ENCODE assay signal across 1 cellular context in the genomic region with DNA sequence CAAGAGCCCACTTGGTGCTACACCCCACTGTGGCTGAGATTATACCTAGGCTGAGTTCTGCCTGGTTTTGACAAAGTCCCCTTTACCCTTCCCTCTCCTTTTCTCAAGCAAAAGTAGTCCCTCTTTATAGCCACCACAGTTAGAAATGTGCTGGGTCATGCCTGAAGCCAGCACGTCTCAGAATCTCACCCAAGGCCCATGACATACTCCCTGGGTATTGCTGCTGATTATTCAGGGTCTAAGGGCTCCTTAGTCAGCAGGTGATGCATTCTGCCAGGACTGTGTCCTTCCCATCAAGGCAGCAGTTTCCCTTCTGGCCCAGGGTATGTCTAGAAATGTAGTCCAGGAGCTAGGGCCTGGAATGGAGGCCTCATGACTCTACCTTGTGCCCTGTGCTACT.
TF ChIP-seq lines count a peak whose summit lies in the region.

No MANE protein-coding gene starts in this region.

TF ChIP-seq in GM23338, 12 proteins besides CTCF, POLR2A, EP300 and RAD21:
- TF ChIP-seq, protein P1, sequence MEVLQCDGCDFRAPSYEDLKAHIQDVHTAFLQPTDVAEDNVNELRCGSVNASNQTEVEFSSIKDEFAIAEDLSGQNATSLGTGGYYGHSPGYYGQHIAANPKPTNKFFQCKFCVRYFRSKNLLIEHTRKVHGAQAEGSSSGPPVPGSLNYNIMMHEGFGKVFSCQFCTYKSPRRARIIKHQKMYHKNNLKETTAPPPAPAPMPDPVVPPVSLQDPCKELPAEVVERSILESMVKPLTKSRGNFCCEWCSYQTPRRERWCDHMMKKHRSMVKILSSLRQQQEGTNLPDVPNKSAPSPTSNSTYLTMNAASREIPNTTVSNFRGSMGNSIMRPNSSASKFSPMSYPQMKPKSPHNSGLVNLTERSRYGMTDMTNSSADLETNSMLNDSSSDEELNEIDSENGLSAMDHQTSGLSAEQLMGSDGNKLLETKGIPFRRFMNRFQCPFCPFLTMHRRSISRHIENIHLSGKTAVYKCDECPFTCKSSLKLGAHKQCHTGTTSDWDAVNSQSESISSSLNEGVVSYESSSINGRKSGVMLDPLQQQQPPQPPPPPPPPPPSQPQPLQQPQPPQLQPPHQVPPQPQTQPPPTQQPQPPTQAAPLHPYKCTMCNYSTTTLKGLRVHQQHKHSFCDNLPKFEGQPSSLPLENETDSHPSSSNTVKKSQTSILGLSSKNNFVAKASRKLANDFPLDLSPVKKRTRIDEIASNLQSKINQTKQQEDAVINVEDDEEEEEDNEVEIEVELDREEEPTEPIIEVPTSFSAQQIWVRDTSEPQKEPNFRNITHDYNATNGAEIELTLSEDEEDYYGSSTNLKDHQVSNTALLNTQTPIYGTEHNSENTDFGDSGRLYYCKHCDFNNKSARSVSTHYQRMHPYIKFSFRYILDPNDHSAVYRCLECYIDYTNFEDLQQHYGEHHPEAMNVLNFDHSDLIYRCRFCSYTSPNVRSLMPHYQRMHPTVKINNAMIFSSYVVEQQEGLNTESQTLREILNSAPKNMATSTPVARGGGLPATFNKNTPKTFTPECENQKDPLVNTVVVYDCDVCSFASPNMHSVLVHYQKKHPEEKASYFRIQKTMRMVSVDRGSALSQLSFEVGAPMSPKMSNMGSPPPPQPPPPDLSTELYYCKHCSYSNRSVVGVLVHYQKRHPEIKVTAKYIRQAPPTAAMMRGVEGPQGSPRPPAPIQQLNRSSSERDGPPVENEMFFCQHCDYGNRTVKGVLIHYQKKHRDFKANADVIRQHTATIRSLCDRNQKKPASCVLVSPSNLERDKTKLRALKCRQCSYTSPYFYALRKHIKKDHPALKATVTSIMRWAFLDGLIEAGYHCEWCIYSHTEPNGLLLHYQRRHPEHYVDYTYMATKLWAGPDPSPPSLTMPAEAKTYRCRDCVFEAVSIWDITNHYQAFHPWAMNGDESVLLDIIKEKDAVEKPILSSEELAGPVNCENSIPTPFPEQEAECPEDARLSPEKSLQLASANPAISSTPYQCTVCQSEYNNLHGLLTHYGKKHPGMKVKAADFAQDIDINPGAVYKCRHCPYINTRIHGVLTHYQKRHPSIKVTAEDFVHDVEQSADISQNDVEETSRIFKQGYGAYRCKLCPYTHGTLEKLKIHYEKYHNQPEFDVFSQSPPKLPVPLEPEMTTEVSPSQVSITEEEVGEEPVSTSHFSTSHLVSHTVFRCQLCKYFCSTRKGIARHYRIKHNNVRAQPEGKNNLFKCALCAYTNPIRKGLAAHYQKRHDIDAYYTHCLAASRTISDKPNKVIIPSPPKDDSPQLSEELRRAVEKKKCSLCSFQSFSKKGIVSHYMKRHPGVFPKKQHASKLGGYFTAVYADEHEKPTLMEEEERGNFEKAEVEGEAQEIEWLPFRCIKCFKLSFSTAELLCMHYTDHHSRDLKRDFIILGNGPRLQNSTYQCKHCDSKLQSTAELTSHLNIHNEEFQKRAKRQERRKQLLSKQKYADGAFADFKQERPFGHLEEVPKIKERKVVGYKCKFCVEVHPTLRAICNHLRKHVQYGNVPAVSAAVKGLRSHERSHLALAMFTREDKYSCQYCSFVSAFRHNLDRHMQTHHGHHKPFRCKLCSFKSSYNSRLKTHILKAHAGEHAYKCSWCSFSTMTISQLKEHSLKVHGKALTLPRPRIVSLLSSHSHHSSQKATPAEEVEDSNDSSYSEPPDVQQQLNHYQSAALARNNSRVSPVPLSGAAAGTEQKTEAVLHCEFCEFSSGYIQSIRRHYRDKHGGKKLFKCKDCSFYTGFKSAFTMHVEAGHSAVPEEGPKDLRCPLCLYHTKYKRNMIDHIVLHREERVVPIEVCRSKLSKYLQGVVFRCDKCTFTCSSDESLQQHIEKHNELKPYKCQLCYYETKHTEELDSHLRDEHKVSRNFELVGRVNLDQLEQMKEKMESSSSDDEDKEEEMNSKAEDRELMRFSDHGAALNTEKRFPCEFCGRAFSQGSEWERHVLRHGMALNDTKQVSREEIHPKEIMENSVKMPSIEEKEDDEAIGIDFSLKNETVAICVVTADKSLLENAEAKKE (CRISPR knock-in tag; IDR thresholded peaks at IDR 0.05), result no peak
- TF ChIP-seq EZH2phosphoT487 (IDR thresholded peaks at IDR 0.05; ENCODE audit: unreplicated experiment), result no peak
- TF ChIP-seq, protein P2, sequence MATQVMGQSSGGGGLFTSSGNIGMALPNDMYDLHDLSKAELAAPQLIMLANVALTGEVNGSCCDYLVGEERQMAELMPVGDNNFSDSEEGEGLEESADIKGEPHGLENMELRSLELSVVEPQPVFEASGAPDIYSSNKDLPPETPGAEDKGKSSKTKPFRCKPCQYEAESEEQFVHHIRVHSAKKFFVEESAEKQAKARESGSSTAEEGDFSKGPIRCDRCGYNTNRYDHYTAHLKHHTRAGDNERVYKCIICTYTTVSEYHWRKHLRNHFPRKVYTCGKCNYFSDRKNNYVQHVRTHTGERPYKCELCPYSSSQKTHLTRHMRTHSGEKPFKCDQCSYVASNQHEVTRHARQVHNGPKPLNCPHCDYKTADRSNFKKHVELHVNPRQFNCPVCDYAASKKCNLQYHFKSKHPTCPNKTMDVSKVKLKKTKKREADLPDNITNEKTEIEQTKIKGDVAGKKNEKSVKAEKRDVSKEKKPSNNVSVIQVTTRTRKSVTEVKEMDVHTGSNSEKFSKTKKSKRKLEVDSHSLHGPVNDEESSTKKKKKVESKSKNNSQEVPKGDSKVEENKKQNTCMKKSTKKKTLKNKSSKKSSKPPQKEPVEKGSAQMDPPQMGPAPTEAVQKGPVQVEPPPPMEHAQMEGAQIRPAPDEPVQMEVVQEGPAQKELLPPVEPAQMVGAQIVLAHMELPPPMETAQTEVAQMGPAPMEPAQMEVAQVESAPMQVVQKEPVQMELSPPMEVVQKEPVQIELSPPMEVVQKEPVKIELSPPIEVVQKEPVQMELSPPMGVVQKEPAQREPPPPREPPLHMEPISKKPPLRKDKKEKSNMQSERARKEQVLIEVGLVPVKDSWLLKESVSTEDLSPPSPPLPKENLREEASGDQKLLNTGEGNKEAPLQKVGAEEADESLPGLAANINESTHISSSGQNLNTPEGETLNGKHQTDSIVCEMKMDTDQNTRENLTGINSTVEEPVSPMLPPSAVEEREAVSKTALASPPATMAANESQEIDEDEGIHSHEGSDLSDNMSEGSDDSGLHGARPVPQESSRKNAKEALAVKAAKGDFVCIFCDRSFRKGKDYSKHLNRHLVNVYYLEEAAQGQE (IDR thresholded peaks at IDR 0.05; ENCODE audit: unreplicated experiment), result no peak
- no peak for TF ChIP-seq CREB1 (CRISPR knock-in tag; IDR thresholded peaks at IDR 0.05; ENCODE audit: low read depth)
- TF ChIP-seq, protein P3, sequence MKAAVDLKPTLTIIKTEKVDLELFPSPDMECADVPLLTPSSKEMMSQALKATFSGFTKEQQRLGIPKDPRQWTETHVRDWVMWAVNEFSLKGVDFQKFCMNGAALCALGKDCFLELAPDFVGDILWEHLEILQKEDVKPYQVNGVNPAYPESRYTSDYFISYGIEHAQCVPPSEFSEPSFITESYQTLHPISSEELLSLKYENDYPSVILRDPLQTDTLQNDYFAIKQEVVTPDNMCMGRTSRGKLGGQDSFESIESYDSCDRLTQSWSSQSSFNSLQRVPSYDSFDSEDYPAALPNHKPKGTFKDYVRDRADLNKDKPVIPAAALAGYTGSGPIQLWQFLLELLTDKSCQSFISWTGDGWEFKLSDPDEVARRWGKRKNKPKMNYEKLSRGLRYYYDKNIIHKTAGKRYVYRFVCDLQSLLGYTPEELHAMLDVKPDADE (IDR thresholded peaks at IDR 0.05), result no peak
- TF ChIP-seq STAT1 (IDR thresholded peaks at IDR 0.05; ENCODE audit: unreplicated experiment), result no peak
- TF ChIP-seq NANOG (IDR thresholded peaks at IDR 0.05; ENCODE audit: borderline replicate concordance), result no peak
- no peak for TF ChIP-seq EZH2 (IDR thresholded peaks at IDR 0.05; ENCODE audit: low read depth, unreplicated experiment)
- TF ChIP-seq POLR2AphosphoS5 (IDR thresholded peaks at IDR 0.05; ENCODE audit: low read depth), result no peak
- TF ChIP-seq ZNF331 (CRISPR knock-in tag; IDR thresholded peaks at IDR 0.05; ENCODE audit: low read depth), result no peak
- TF ChIP-seq JUNB (IDR thresholded peaks at IDR 0.05; ENCODE audit: unreplicated experiment), result no peak
TF ChIP-seq in GM23338: peak in this region for 0.
